22 cellular contexts compared by ENCODE assay signal in genomic region chr14:103008126-103008525, GRCh38. TPM values are rescaled to one million over a fixed set of nuclear protein-coding genes. Genes with fewer than 3 reads are reported as not detected.
DNase-seq lines count a peak whose midpoint lies in the region; ATAC-seq and TF ChIP-seq lines count a peak whose summit lies in the region.
"Had no signal": no experiment of that assay in that cellular context is flagged by ENCODE, and none has a peak within 500 bp of the region (broad histone marks: within the 10 kb centered on the region; RNA-seq: fewer than 3 reads in every experiment).

No MANE protein-coding gene starts in this region.

- H3K36me3 Mint-ChIP-seq in activated CD4-positive, alpha-beta T cell treated with anti-CD3 and anti-CD28 coated beads, Interleukin-2, amount 10 ng/mL, durations not matched to agents 24 days and 14 days (ENCODE audit: low read depth) = no peaks in the 10 kb centered on the region
- H3K36me3 Mint-ChIP-seq: CD8-positive, alpha-beta T cell had no signal

- H3K4me3 Mint-ChIP-seq in activated CD4-positive, alpha-beta T cell treated with anti-CD3 and anti-CD28 coated beads, Interleukin-2, amount 10 ng/mL, durations not matched to agents 24 days and 14 days = no peak overlapping the region
- H3K4me3 Mint-ChIP-seq: CD8-positive, alpha-beta T cell had no signal

- H3K27me3 Mint-ChIP-seq in activated CD4-positive, alpha-beta T cell treated with anti-CD3 and anti-CD28 coated beads, Interleukin-2, amount 10 ng/mL, durations not matched to agents 24 days and 14 days = no peaks in the 10 kb centered on the region

- no peak overlapping the region for H3K4me3 ChIP-seq in cardiac muscle cell
- H3K4me3 ChIP-seq in dorsolateral prefrontal cortex = no peak overlapping the region
- H3K4me3 ChIP-seq: Peyer's patch had no signal

- no peaks in the 10 kb centered on the region for H3K4me1 ChIP-seq in cardiac muscle cell (ENCODE audit: low read depth)
- H3K4me1 ChIP-seq: Peyer's patch had no signal

- ATAC-seq in Right ventricle myocardium superior (ENCODE audit: poor library complexity) (no peak), GM19035 (IDR thresholded peaks at IDR 0.05; ENCODE audit: unreplicated experiment) (no peak), left colon (no peak)
- ATAC-seq: CD8-positive, alpha-beta T cell; HCT116 had no signal

- peak overlapping the region; percentile 6 for H3K27ac ChIP-seq in cardiac muscle cell
- H3K27ac ChIP-seq in dorsolateral prefrontal cortex = peak overlapping the region; percentile 33 to 99 (median 93)
- H3K27ac ChIP-seq: Peyer's patch had no signal

- intact Hi-C loops in Right ventricle myocardium superior (cut with DNase I) = no loop called here
- intact Hi-C loops in dorsolateral prefrontal cortex (cut with DNase I) = loop anchor here (5.0 kb wide), 1 partner anchor 49 kb away; the partner anchor contains the start of gene CDC42BPB (in 2 of the 2)
- intact Hi-C loops in posterior vena cava (cut with DNase I) = no loop called here
- intact Hi-C loops in left colon (cut with DNase I, micrococcal nuclease) = no loop called here
- intact Hi-C loops in activated CD4-positive, alpha-beta T cell treated with anti-CD3 and anti-CD28 coated beads, Interleukin-2, amount 10 ng/mL, durations not matched to agents 24 days and 14 days (cut with micrococcal nuclease) = no loop called here

- H3K9me3 ChIP-seq in cardiac muscle cell (ENCODE audit: low read depth) = no peaks in the 10 kb centered on the region
- H3K9me3 ChIP-seq: Peyer's patch had no signal

- TF ChIP-seq CTCF in cardiac muscle cell (IDR thresholded peaks at IDR 0.05; ENCODE audit: low read depth, low read length) (no peak), dorsolateral prefrontal cortex (IDR thresholded peaks at IDR 0.05 in 54 of 56, conservative IDR thresholded peaks at IDR 0.05 in 2 of 56; ENCODE audit: low read depth in 1 of 56, partially characterized antibody in 56 of 56) (no peak)

- DNase-seq in cardiac muscle cell (ENCODE audit: low read depth in 1 of 2, low spot score in 1 of 2) = no peak
- DNase-seq in Right ventricle myocardium superior = no peak
- peak in 1 of 10 donors; percentile 26 for DNase-seq in dorsolateral prefrontal cortex
- peak; percentile 43 for DNase-seq in posterior vena cava (ENCODE audit: low spot score)
- DNase-seq in left colon = no peak
- no peak for DNase-seq in activated CD4-positive, alpha-beta T cell treated with anti-CD3 and anti-CD28 coated beads, Interleukin-2, amount 10 ng/mL, durations not matched to agents 24 days and 14 days
- no peak for DNase-seq in DMS79 treated with DMSO at 0.1 percent for 48 hours (lab: John Stamatoyannopoulos, UW)
- DNase-seq: 8988T; AML-193; Calu3; CD8-positive, alpha-beta T cell; DMS153; GOT3; KBM-7; NCI-H1092 treated with DMSO at 0.1 percent for 48 hours; NCI-H1436 treated with DMSO at 0.1 percent for 48 hours; NCI-H1930; NCI-H524 treated with DMSO at 0.1 percent for 48 hours; NCI-H82 had no signal

- H3K4me1 Mint-ChIP-seq in activated CD4-positive, alpha-beta T cell treated with anti-CD3 and anti-CD28 coated beads, Interleukin-2, amount 10 ng/mL, durations not matched to agents 24 days and 14 days = no peaks in the 10 kb centered on the region

- no peaks in the 10 kb centered on the region for H3K9me3 Mint-ChIP-seq in activated CD4-positive, alpha-beta T cell treated with anti-CD3 and anti-CD28 coated beads, Interleukin-2, amount 10 ng/mL, durations not matched to agents 24 days and 14 days
- H3K9me3 Mint-ChIP-seq: CD8-positive, alpha-beta T cell had no signal

- H3K27ac Mint-ChIP-seq in activated CD4-positive, alpha-beta T cell treated with anti-CD3 and anti-CD28 coated beads, Interleukin-2, amount 10 ng/mL, durations not matched to agents 24 days and 14 days = no peak overlapping the region
- H3K27ac Mint-ChIP-seq: CD8-positive, alpha-beta T cell had no signal

- H3K36me3 ChIP-seq in cardiac muscle cell = peaks cover 6% of the 10 kb centered on the region

- H3K27me3 ChIP-seq in cardiac muscle cell (no peaks in the 10 kb centered on the region), dorsolateral prefrontal cortex (no peaks in the 10 kb centered on the region)
- H3K27me3 ChIP-seq: Peyer's patch had no signal

RNA-seq across cellular contexts. Expression of gene CDC42BPB, which starts 49.2 kb away (rescaled TPM):
- total RNA-seq in cardiac muscle cell (67.2 and 91.6 TPM in 2 replicates), Right ventricle myocardium superior (64.6 TPM), dorsolateral prefrontal cortex (100 to 1,000 TPM; 112 to 178 (median 140) TPM), posterior vena cava (10 to 100 TPM; 81.1 to 89.3 TPM), left colon (10 to 100 TPM; 75.5 to 85.2 TPM)
- 18.9 and 21.7 TPM in 2 replicates for polyA plus RNA-seq in cardiac muscle cell
- total RNA-seq in activated CD4-positive, alpha-beta T cell treated with anti-CD3 and anti-CD28 coated beads, Interleukin-2, amount 10 ng/mL, durations not matched to agents 24 days and 14 days = 1.5 and 1.7 TPM in 2 replicates

Comparison
In these comparisons a context has a peak if more than half of its experiments do, and no peak if none do; other contexts are left out.
1. RNA of gene CDC42BPB, which starts 49.2 kb away (total RNA-seq): 112 to 178 TPM in dorsolateral prefrontal cortex, 67.2 to 91.6 TPM in cardiac muscle cell, 81.1 to 89.3 TPM in posterior vena cava, 75.5 to 85.2 TPM in left colon and 64.6 TPM in Right ventricle myocardium superior (single experiment); 1.5 to 1.7 TPM in activated CD4-positive, alpha-beta T cell treated with anti-CD3 and anti-CD28 coated beads, Interleukin-2, amount 10 ng/mL, durations not matched to agents 24 days and 14 days; every median in the first group is over 10 times any median in the second.
2. intact Hi-C loops: an anchor here in dorsolateral prefrontal cortex (5.0 kb wide); none called in Right ventricle myocardium superior, posterior vena cava, left colon and activated CD4-positive, alpha-beta T cell treated with anti-CD3 and anti-CD28 coated beads, Interleukin-2, amount 10 ng/mL, durations not matched to agents 24 days and 14 days.